ENCODE assay signal across 8 cellular contexts in the genomic region with DNA sequence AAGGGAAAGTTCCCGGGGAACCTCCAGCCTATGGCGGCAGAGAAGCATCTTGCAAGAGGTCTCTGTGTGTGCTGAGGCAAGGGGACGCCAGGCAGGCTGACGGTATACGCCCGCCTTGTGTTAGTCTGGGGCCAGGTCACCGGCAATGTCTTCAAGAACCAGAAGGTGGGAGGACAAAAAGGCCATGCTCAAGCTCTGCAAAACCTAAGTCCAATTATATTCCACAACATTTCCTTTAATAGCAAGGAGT. TPM values are rescaled to one million over a fixed set of nuclear protein-coding genes. Genes with fewer than 3 reads are reported as not detected.
A peak's percentile ranks its signal among the peaks of the same experiment; 100 is the strongest.
DNase-seq lines count a peak whose midpoint lies in the region; ATAC-seq and TF ChIP-seq lines count a peak whose summit lies in the region.

No MANE protein-coding gene starts in this region.

- H3K27ac Mint-ChIP-seq in Caco-2 (ENCODE audit: unreplicated experiment): peak overlapping the region; percentile 58
- H3K27ac Mint-ChIP-seq in naive thymus-derived CD8-positive, alpha-beta T cell: peak overlapping the region; percentile 90 to 99 (median 96)

- H3K4me1 ChIP-seq in Caco-2 (peaks cover 9% of the 10 kb centered on the region; the same call in 1 of the 2 replicates), mammary epithelial cell (ENCODE audit: insufficient read depth, low read length) (peaks cover 14% of the 10 kb centered on the region)

- peak overlapping the region; percentile 71 for H3K4me2 ChIP-seq in mammary epithelial cell (ENCODE audit: insufficient read depth, low read depth, low read length)

- POLR2A ChIA-PET in Caco-2 (lab: Charles Lee): interaction anchor here (0.6 to 2.2 kb wide), 9 partner anchors 40 to 800 kb away, joined by 3 to 34 read pairs (median 5); a partner anchor contains a TSS
- POLR2A ChIA-PET in naive thymus-derived CD8-positive, alpha-beta T cell (lab: Charles Lee): interaction anchor here (0.8 to 3.2 kb wide), 27 partner anchors 10 to 796 kb away, joined by 3 to 45 read pairs (median 4); a partner anchor contains a TSS

- CTCF ChIA-PET in Caco-2 (lab: Charles Lee) (interaction anchor here (0.8 to 2.0 kb wide), 8 partner anchors 20 to 384 kb away, joined by 3 to 14 read pairs (median 4); a partner anchor contains a TSS), mammary epithelial cell (lab: Charles Lee; ENCODE audit: low non-redundant PET) (interaction anchor here (0.6 kb wide), 2 partner anchors 89 to 107 kb away, joined by 4 to 9 read pairs; no protein-coding TSS in a partner anchor)

- H3K27ac ChIP-seq in HL-60 (replicated peaks) (peak overlapping the region; percentile 88), mammary epithelial cell (ENCODE audit: insufficient read depth, low read depth, low read length) (peak overlapping the region; percentile 72)

- H3K36me3 ChIP-seq in Caco-2 (ENCODE audit: control insufficient read depth, insufficient read depth, low read length) (peaks cover 3% of the 10 kb centered on the region), mammary epithelial cell (ENCODE audit: insufficient read depth, low read length) (peaks cover 2% of the 10 kb centered on the region)

- 0% methylated on average over 7 of the region's 7 CpGs for WGBS in mammary epithelial cell (ENCODE audit: low coverage, missing lambda C conversion rate)

- H3K9ac ChIP-seq in mammary epithelial cell (ENCODE audit: insufficient read depth, low read length): peak overlapping the region; percentile 85

- H2AFZ ChIP-seq in mammary epithelial cell (ENCODE audit: low read depth, low read length): peak overlapping the region; percentile 88

- peak in 1 of 2 donors; percentile 17 for ATAC-seq in naive thymus-derived CD8-positive, alpha-beta T cell

- H3K79me2 ChIP-seq in mammary epithelial cell (ENCODE audit: insufficient read depth, low read length): peaks cover 81% of the 10 kb centered on the region

- DNase-seq in Caco-2: no peak
- DNase-seq in HL-60 (ENCODE audit: low read depth in 1 of 2, low spot score in 1 of 2): no peak
- DNase-seq in mammary epithelial cell: no peak
- peak in 1 of 10 donors; percentile 86 for DNase-seq in naive thymus-derived CD8-positive, alpha-beta T cell
- no peak for DNase-seq in kidney glomerular epithelial cell (lab: John Stamatoyannopoulos, UW)
- no peak for DNase-seq in DMS 273 (lab: John Stamatoyannopoulos, UW; ENCODE audit: unreplicated experiment)
- no peak for DNase-seq in GM03348 (ENCODE audit: low spot score)
- DNase-seq in CD1c-positive myeloid dendritic cell (ENCODE audit: extremely low spot score): no peak

- no peak for TF ChIP-seq CTCF in Caco-2 (IDR thresholded peaks at IDR 0.05; ENCODE audit: insufficient read depth in 1 of 2, low read depth in 1 of 2, low read length in 1 of 2, severe bottlenecking in 1 of 2, unreplicated experiment in 1 of 2)
- no peak for TF ChIP-seq CTCF in HL-60 (IDR thresholded peaks at IDR 0.05; ENCODE audit: insufficient read depth, low read length)
- no peak for TF ChIP-seq CTCF in mammary epithelial cell (conservative IDR thresholded peaks at IDR 0.05 in 1 of 2, IDR thresholded peaks at IDR 0.05 in 1 of 2; ENCODE audit: extremely low read depth in 1 of 2, insufficient read depth in 1 of 2, low read depth in 1 of 2, low read length in 2 of 2)

- H3K9me3 Mint-ChIP-seq in Caco-2 (ENCODE audit: unreplicated experiment): no peaks in the 10 kb centered on the region
- no peaks in the 10 kb centered on the region for H3K9me3 Mint-ChIP-seq in naive thymus-derived CD8-positive, alpha-beta T cell

- H3K36me3 Mint-ChIP-seq in Caco-2 (ENCODE audit: insufficient read depth, unreplicated experiment): no peaks in the 10 kb centered on the region
- peaks cover 0 to 23% (median 9%) of the 10 kb centered on the region in 3 donors for H3K36me3 Mint-ChIP-seq in naive thymus-derived CD8-positive, alpha-beta T cell

- in situ Hi-C loops in mammary epithelial cell (cut with MboI; ENCODE audit: low sequenced_read_pairs in 2 of 2): loop anchor here (10.0 kb wide), 1 partner anchor 79 kb away; no protein-coding TSS in a partner anchor

- H3K9me3 ChIP-seq in Caco-2: no peaks in the 10 kb centered on the region
- H3K9me3 ChIP-seq in mammary epithelial cell (replicated peaks; ENCODE audit: insufficient read depth, low read length): no peaks in the 10 kb centered on the region

- H3K4me1 Mint-ChIP-seq in Caco-2 (ENCODE audit: low read depth, unreplicated experiment): peaks cover 7% of the 10 kb centered on the region
- peaks cover 22 to 52% (median 47%) of the 10 kb centered on the region in 4 donors for H3K4me1 Mint-ChIP-seq in naive thymus-derived CD8-positive, alpha-beta T cell

- BruUV-seq in Caco-2 (replicated peaks; lab: Mats Ljungman, UMichigan): no TSS peak
- BruUV-seq in mammary epithelial cell (replicated peaks; lab: Mats Ljungman, UMichigan): TSS peak; percentile 30

- dilution Hi-C loops in mammary epithelial cell (cut with HindIII; ENCODE audit: low sequenced_read_pairs): loop anchor here (5.0 to 10.0 kb wide), 8 partner anchors 36 to 381 kb away; a partner anchor contains a TSS

- H3K27me3 ChIP-seq in Caco-2 (replicated peaks; ENCODE audit: control insufficient read depth, insufficient read depth, low read length) (no peaks in the 10 kb centered on the region), HL-60 (ENCODE audit: insufficient read depth, poor library complexity, severe bottlenecking) (no peaks in the 10 kb centered on the region), mammary epithelial cell (ENCODE audit: insufficient read depth, low read length) (no peaks in the 10 kb centered on the region)

- H3K4me3 ChIP-seq in Caco-2 (ENCODE audit: low read depth, low read length) (peak overlapping the region; percentile 79), HL-60 (replicated peaks; ENCODE audit: insufficient read depth, low read length) (peak overlapping the region; percentile 94), mammary epithelial cell (replicated peaks in 1 of 3; ENCODE audit: insufficient read depth in 1 of 3, low read depth in 2 of 3, low read length in 3 of 3) (peak overlapping the region; percentile 75 to 100 (median 98))

- intact Hi-C loops in Caco-2 (cut with micrococcal nuclease; ENCODE audit: unreplicated experiment) (loop anchor here (1.0 to 2.0 kb wide), 3 partner anchors 39 to 385 kb away; a partner anchor contains a TSS), mammary epithelial cell (cut with micrococcal nuclease) (loop anchor here (1.0 to 2.0 kb wide), 6 partner anchors 21 to 88 kb away; a partner anchor contains a TSS)

- H3K27me3 Mint-ChIP-seq in Caco-2 (ENCODE audit: insufficient read depth, unreplicated experiment): no peaks in the 10 kb centered on the region
- H3K27me3 Mint-ChIP-seq in naive thymus-derived CD8-positive, alpha-beta T cell: no peaks in the 10 kb centered on the region

- peak overlapping the region; percentile 84 for H3K4me3 Mint-ChIP-seq in Caco-2 (ENCODE audit: unreplicated experiment)
- H3K4me3 Mint-ChIP-seq in naive thymus-derived CD8-positive, alpha-beta T cell: peak overlapping the region; percentile 81 to 96 (median 92)

- no peaks in the 10 kb centered on the region for H4K20me1 ChIP-seq in mammary epithelial cell (ENCODE audit: insufficient read depth, low read length)

RNA-seq across cellular contexts. Expression of a gene that starts 0.3 kb away (rescaled TPM):
- total RNA-seq in Caco-2 (2022): 8.7 and 10.8 TPM in 2 replicates
- 10 to 100 TPM; 13.2 to 14.7 TPM for total RNA-seq in mammary epithelial cell
- 7.2 TPM for polyA plus RNA-seq in mammary epithelial cell
- 2.7 TPM for polyA minus RNA-seq in mammary epithelial cell
- 10 to 100 TPM; 11.7 to 13.7 TPM for total RNA-seq in naive thymus-derived CD8-positive, alpha-beta T cell
- polyA plus RNA-seq in naive thymus-derived CD8-positive, alpha-beta T cell: 1 to 10 TPM; 4.2 to 9.1 (median 7.5) TPM

RNA-seq across cellular contexts. Expression of a gene that starts 0.5 kb away (rescaled TPM):
- 17.2 and 18.1 TPM in 2 replicates for total RNA-seq in Caco-2 (2022)
- total RNA-seq in mammary epithelial cell: 10 to 100 TPM; 15.4 to 15.5 TPM
- polyA plus RNA-seq in mammary epithelial cell: 3.4 TPM
- polyA minus RNA-seq in mammary epithelial cell: 15.7 TPM
- total RNA-seq in naive thymus-derived CD8-positive, alpha-beta T cell: 10 to 100 TPM; 33.2 to 35.7 TPM
- polyA plus RNA-seq in naive thymus-derived CD8-positive, alpha-beta T cell: 1 to 10 TPM; 2.8 to 9.1 (median 4.0) TPM

RNA-seq across cellular contexts. Expression of a gene that starts 15.0 kb away (rescaled TPM):
- 1.8 and 2.1 TPM in 2 replicates for total RNA-seq in Caco-2 (2022)
- 1 to 10 TPM; 1.7 to 2.6 TPM for total RNA-seq in mammary epithelial cell
- polyA plus RNA-seq in mammary epithelial cell: 1.6 TPM
- polyA minus RNA-seq in mammary epithelial cell: 2.1 TPM
- 10 to 100 TPM; 11.1 to 11.4 TPM for total RNA-seq in naive thymus-derived CD8-positive, alpha-beta T cell
- polyA plus RNA-seq in naive thymus-derived CD8-positive, alpha-beta T cell: under 1 TPM; 0.49 to 0.54 (median 0.51) TPM

RNA-seq across cellular contexts. Expression of a gene that starts 20.8 kb away (rescaled TPM):
- total RNA-seq in Caco-2 (2022) (61.3 and 61.4 TPM in 2 replicates), mammary epithelial cell (10 to 100 TPM; 45.7 to 65.0 TPM)
- 210 TPM for polyA plus RNA-seq in mammary epithelial cell
- 62.7 TPM for polyA minus RNA-seq in mammary epithelial cell
- 10 to 100 TPM; 42.0 to 47.8 TPM for total RNA-seq in naive thymus-derived CD8-positive, alpha-beta T cell
- 100 to 1,000 TPM in 1 of 3 donors, 10 to 100 TPM in 2; 98.2 to 109 (median 99.1) TPM for polyA plus RNA-seq in naive thymus-derived CD8-positive, alpha-beta T cell

RNA-seq across cellular contexts. Expression of a gene that starts 34.4 kb away (rescaled TPM):
- total RNA-seq in Caco-2 (2022) (30.5 and 34.1 TPM in 2 replicates), mammary epithelial cell (10 to 100 TPM; 26.3 to 47.8 TPM)
- polyA plus RNA-seq in mammary epithelial cell: 52.1 TPM
- polyA minus RNA-seq in mammary epithelial cell: 48.5 TPM
- total RNA-seq in naive thymus-derived CD8-positive, alpha-beta T cell: 10 to 100 TPM; 17.1 to 19.7 TPM
- 10 to 100 TPM; 20.8 to 30.8 (median 23.4) TPM for polyA plus RNA-seq in naive thymus-derived CD8-positive, alpha-beta T cell
